ENCODE assay signal across 8 cellular contexts in genomic region chr6:53062369-53062639, GRCh38. TPM values are rescaled to one million over a fixed set of nuclear protein-coding genes. Genes with fewer than 3 reads are reported as not detected.
A peak's percentile ranks its signal among the peaks of the same experiment; 100 is the strongest.
DNase-seq lines count a peak whose midpoint lies in the region; ATAC-seq and TF ChIP-seq lines count a peak whose summit lies in the region.

No MANE protein-coding gene starts in this region.

- POLR2A ChIA-PET in AG04450 (lab: Yijun Ruan, JAX), result no interaction called here
- POLR2A ChIA-PET in naive thymus-derived CD8-positive, alpha-beta T cell (lab: Charles Lee), result interaction anchor here (1.7 kb wide), 1 partner anchor 67 kb away, joined by 6 read pairs; the partner anchor contains the start of gene GSTA4

- CTCF ChIA-PET in AG04450 (lab: Charles Lee), result no interaction called here

- H3K9ac ChIP-seq in HUES64 (ENCODE audit: low read depth, low read length), result peak overlapping the region; percentile 86

- DNase-seq in AG04450 (ENCODE audit: low read depth, low spot score), result no peak
- no peak for DNase-seq in central memory CD8-positive, alpha-beta T cell (ENCODE audit: low spot score in 2 of 2)
- no peak for DNase-seq in naive thymus-derived CD8-positive, alpha-beta T cell
- no peak for DNase-seq in stimulated activated CD4-positive, alpha-beta T cell treated with anti-CD3 and anti-CD28 coated beads, Interleukin-4, amount 100 ng/mL, for 4 hours
- no peak for DNase-seq in NCI-H2107 treated with DMSO at 0.1 percent for 48 hours (lab: John Stamatoyannopoulos, UW; ENCODE audit: unreplicated experiment)

- peak overlapping the region; percentile 91 for H3K4me3 Mint-ChIP-seq in central memory CD8-positive, alpha-beta T cell
- H3K4me3 Mint-ChIP-seq in naive thymus-derived CD8-positive, alpha-beta T cell, result peak overlapping the region; percentile 91 to 97 (median 94)

- no peaks in the 10 kb centered on the region for H3K27me3 ChIP-seq in AG04450 (ENCODE audit: control insufficient read depth, insufficient read depth, low read length)
- no peaks in the 10 kb centered on the region; the same call in 1 of the 2 replicates for H3K27me3 ChIP-seq in HUES64 (ENCODE audit: insufficient read depth, low read length)

- H3K27ac Mint-ChIP-seq in central memory CD8-positive, alpha-beta T cell (ENCODE audit: low read depth), result no peak overlapping the region
- H3K27ac Mint-ChIP-seq in naive thymus-derived CD8-positive, alpha-beta T cell, result peak overlapping the region; percentile 76 to 97 (median 92)

- ATAC-seq in central memory CD8-positive, alpha-beta T cell (replicated peaks; ENCODE audit: extremely low read depth, poor library complexity, severe bottlenecking), result no peak
- ATAC-seq in naive thymus-derived CD8-positive, alpha-beta T cell, result no peak
- no peak for ATAC-seq in HG02610 (IDR thresholded peaks at IDR 0.05; ENCODE audit: unreplicated experiment)
- no peak for ATAC-seq in HG02884 (IDR thresholded peaks at IDR 0.05; ENCODE audit: unreplicated experiment)

- H3K9me3 Mint-ChIP-seq in central memory CD8-positive, alpha-beta T cell, result no peaks in the 10 kb centered on the region
- H3K9me3 Mint-ChIP-seq in naive thymus-derived CD8-positive, alpha-beta T cell, result no peaks in the 10 kb centered on the region

- peaks cover 17% of the 10 kb centered on the region for H3K4me1 ChIP-seq in HUES64 (ENCODE audit: insufficient read depth, low read length)

- no peaks in the 10 kb centered on the region for H3K36me3 ChIP-seq in HUES64 (ENCODE audit: insufficient read depth, low read length)

- TF ChIP-seq CTCF in AG04450 (IDR thresholded peaks at IDR 0.05; ENCODE audit: low read depth, low read length), result no peak

- H3K4me1 Mint-ChIP-seq in central memory CD8-positive, alpha-beta T cell, result peaks cover 58% of the 10 kb centered on the region
- H3K4me1 Mint-ChIP-seq in naive thymus-derived CD8-positive, alpha-beta T cell, result peaks cover 38 to 72% (median 65%) of the 10 kb centered on the region in 4 donors

- H3K36me3 Mint-ChIP-seq in central memory CD8-positive, alpha-beta T cell (ENCODE audit: insufficient read depth), result peaks cover 10% of the 10 kb centered on the region
- H3K36me3 Mint-ChIP-seq in naive thymus-derived CD8-positive, alpha-beta T cell, result no peaks in the 10 kb centered on the region

- no peaks in the 10 kb centered on the region for H3K9me3 ChIP-seq in AG04450 (ENCODE audit: control insufficient read depth, insufficient read depth, low read length)
- no peaks in the 10 kb centered on the region for H3K9me3 ChIP-seq in HUES64 (ENCODE audit: insufficient read depth, low read depth, low read length)

- H3K27ac ChIP-seq in AG04450 (ENCODE audit: low read depth, low read length) (no peak overlapping the region), HUES64 (ENCODE audit: low read depth, low read length) (no peak overlapping the region)

- H3K27me3 Mint-ChIP-seq in central memory CD8-positive, alpha-beta T cell, result no peaks in the 10 kb centered on the region
- H3K27me3 Mint-ChIP-seq in naive thymus-derived CD8-positive, alpha-beta T cell, result no peaks in the 10 kb centered on the region

- peak overlapping the region; percentile 75; the same call in 1 of the 2 replicates for H3K4me3 ChIP-seq in AG04450 (ENCODE audit: low read depth, low read length)
- peak overlapping the region; percentile 75 for H3K4me3 ChIP-seq in HUES64 (ENCODE audit: low read length)

- 35% methylated on average over 2 of the region's 4 CpGs for WGBS in HUES64

RNA-seq across cellular contexts. Expression of gene CILK1, which starts 0.7 kb away (rescaled TPM):
- 13.3 and 17.7 TPM in 2 replicates for polyA plus RNA-seq in AG04450 (2011; rRNA removed)
- 10.8 and 14.6 TPM in 2 replicates for polyA minus RNA-seq in AG04450 (2011; rRNA and poly(A)+ RNA removed)
- 5.3 TPM for polyA plus RNA-seq in HUES64 (2013, experiment 1 of 2)
- 7.4 TPM for polyA plus RNA-seq in HUES64 (2013, experiment 2 of 2)
- total RNA-seq in naive thymus-derived CD8-positive, alpha-beta T cell, result 10 to 100 TPM; 15.0 to 15.8 TPM
- polyA plus RNA-seq in naive thymus-derived CD8-positive, alpha-beta T cell, result 1 to 10 TPM; 2.8 to 4.1 (median 3.8) TPM

RNA-seq across cellular contexts. Expression of gene FBXO9, which starts 2.9 kb away (rescaled TPM):
- 74.0 and 90.2 TPM in 2 replicates for polyA plus RNA-seq in AG04450 (2011; rRNA removed)
- 55.5 and 73.1 TPM in 2 replicates for polyA minus RNA-seq in AG04450 (2011; rRNA and poly(A)+ RNA removed)
- polyA plus RNA-seq in HUES64 (2013, experiment 1 of 2), result 25.0 TPM
- polyA plus RNA-seq in HUES64 (2013, experiment 2 of 2), result 25.6 TPM
- total RNA-seq in naive thymus-derived CD8-positive, alpha-beta T cell, result 100 to 1,000 TPM; 134 to 137 TPM
- 10 to 100 TPM; 46.1 to 52.1 (median 49.0) TPM for polyA plus RNA-seq in naive thymus-derived CD8-positive, alpha-beta T cell
